8 cellular contexts compared by ENCODE assay signal in genomic region chr9:83920942-83921707, GRCh38. TPM values are rescaled to one million over a fixed set of nuclear protein-coding genes. Genes with fewer than 3 reads are reported as not detected.
DNase-seq lines count a peak whose midpoint lies in the region; ATAC-seq and FAIRE-seq lines count a peak whose summit lies in the region.

A gene with protein sequence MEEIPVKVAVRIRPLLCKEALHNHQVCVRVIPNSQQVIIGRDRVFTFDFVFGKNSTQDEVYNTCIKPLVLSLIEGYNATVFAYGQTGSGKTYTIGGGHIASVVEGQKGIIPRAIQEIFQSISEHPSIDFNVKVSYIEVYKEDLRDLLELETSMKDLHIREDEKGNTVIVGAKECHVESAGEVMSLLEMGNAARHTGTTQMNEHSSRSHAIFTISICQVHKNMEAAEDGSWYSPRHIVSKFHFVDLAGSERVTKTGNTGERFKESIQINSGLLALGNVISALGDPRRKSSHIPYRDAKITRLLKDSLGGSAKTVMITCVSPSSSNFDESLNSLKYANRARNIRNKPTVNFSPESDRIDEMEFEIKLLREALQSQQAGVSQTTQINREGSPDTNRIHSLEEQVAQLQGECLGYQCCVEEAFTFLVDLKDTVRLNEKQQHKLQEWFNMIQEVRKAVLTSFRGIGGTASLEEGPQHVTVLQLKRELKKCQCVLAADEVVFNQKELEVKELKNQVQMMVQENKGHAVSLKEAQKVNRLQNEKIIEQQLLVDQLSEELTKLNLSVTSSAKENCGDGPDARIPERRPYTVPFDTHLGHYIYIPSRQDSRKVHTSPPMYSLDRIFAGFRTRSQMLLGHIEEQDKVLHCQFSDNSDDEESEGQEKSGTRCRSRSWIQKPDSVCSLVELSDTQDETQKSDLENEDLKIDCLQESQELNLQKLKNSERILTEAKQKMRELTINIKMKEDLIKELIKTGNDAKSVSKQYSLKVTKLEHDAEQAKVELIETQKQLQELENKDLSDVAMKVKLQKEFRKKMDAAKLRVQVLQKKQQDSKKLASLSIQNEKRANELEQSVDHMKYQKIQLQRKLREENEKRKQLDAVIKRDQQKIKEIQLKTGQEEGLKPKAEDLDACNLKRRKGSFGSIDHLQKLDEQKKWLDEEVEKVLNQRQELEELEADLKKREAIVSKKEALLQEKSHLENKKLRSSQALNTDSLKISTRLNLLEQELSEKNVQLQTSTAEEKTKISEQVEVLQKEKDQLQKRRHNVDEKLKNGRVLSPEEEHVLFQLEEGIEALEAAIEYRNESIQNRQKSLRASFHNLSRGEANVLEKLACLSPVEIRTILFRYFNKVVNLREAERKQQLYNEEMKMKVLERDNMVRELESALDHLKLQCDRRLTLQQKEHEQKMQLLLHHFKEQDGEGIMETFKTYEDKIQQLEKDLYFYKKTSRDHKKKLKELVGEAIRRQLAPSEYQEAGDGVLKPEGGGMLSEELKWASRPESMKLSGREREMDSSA (N-terminal part only) (minus strand): TSS chr9:83921432. CDS start chr9:83915591, 5,841 bp downstream.

- peak; percentile 90 for ATAC-seq in GM21367 (IDR thresholded peaks at IDR 0.05; ENCODE audit: unreplicated experiment)
- ATAC-seq in effector memory CD8-positive, alpha-beta T cell (replicated peaks): peak; percentile 82

- peak; percentile 88 for DNase-seq in Caki2 (ENCODE audit: low read depth)
- peak; percentile 88 for DNase-seq in HTR-8/SVneo (ENCODE audit: insufficient read length, low spot score)
- DNase-seq in NOMO-1 (lab: John Stamatoyannopoulos, UW; ENCODE audit: unreplicated experiment in 2 of 2): peak; percentile 61 to 77
- DNase-seq in activated CD8-positive, alpha-beta memory T cell treated with anti-CD3 and anti-CD28 coated beads for 48 hours (ENCODE audit: low read depth in 2 of 3, low spot score in 2 of 3): peak; percentile 92 to 97 (median 96)
- peak; percentile 95 to 97 (median 96) for DNase-seq in effector memory CD8-positive, alpha-beta T cell
- peak; percentile 98 for DNase-seq in mesenchymal stem cell
- DNase-seq in stimulated activated CD8-positive, alpha-beta memory T cell treated with anti-CD3 and anti-CD28 coated beads, Interleukin-12 subunit alpha, Interleukin-12 subunit beta, amount 100 ng/mL, for 24 hours (ENCODE audit: extremely low read depth): peak; percentile 95

- peak within 1 kb of the TSS; percentile 62 for H3K4me2 ChIP-seq in mesenchymal stem cell (ENCODE audit: low read length, poor library complexity, severe bottlenecking)

- peak within 1 kb of the TSS; percentile 78 to 88 for H3K4me3 ChIP-seq in mesenchymal stem cell (ENCODE audit: insufficient read depth in 1 of 2, low read depth in 1 of 2, low read length in 2 of 2)

- H3K27me3 Mint-ChIP-seq in effector memory CD8-positive, alpha-beta T cell: no peaks in the 10 kb centered on the region

- FAIRE-seq in HTR-8/SVneo (lab: Jason Lieb, UNC): no peak

- peaks cover 3% of the 10 kb centered on the region for H3K79me1 ChIP-seq in mesenchymal stem cell (replicated peaks; ENCODE audit: low read length, poor library complexity, severe bottlenecking)

- H3K4me1 ChIP-seq in mesenchymal stem cell (ENCODE audit: control insufficient read depth, insufficient read depth, low read depth, low read length): peaks cover 2% of the 10 kb centered on the region

- H3K9ac ChIP-seq in mesenchymal stem cell (ENCODE audit: low read length): peak within 1 kb of the TSS; percentile 91

- peaks cover 13% of the 10 kb centered on the region for H3K36me3 Mint-ChIP-seq in effector memory CD8-positive, alpha-beta T cell (ENCODE audit: insufficient read depth)

- no peak within 1 kb of the TSS for H3K23ac ChIP-seq in mesenchymal stem cell (ENCODE audit: low read length in 2 of 2)

- H3K4me1 Mint-ChIP-seq in effector memory CD8-positive, alpha-beta T cell (ENCODE audit: low read depth in 2 of 2): peaks cover 4 to 20% of the 10 kb centered on the region in 2 donors

- H3K27ac ChIP-seq in mesenchymal stem cell (ENCODE audit: low read length, poor library complexity, severe bottlenecking): peak within 1 kb of the TSS; percentile 67

- no peak within 1 kb of the TSS for H2BK15ac ChIP-seq in mesenchymal stem cell (ENCODE audit: low read depth, poor library complexity, severe bottlenecking)

- H4K8ac ChIP-seq in mesenchymal stem cell (ENCODE audit: low read length): peak within 1 kb of the TSS; percentile 72

- H3K9me3 Mint-ChIP-seq in effector memory CD8-positive, alpha-beta T cell: no peaks in the 10 kb centered on the region

- peaks cover 0 to 3% of the 10 kb centered on the region in 2 experiments for H3K36me3 ChIP-seq in mesenchymal stem cell (ENCODE audit: control insufficient read depth in 1 of 2, insufficient read depth in 2 of 2, low read depth in 1 of 2, low read length in 2 of 2)

- H3K4ac ChIP-seq in mesenchymal stem cell (ENCODE audit: low read depth in 1 of 2, low read length in 2 of 2): peak within 1 kb of the TSS in 1 of 2 experiments; percentile 49

- H2AFZ ChIP-seq in mesenchymal stem cell (ENCODE audit: low read depth, low read length): peak within 1 kb of the TSS; percentile 46

- WGBS in mesenchymal stem cell: under 1% methylated on average over 66 of the region's 91 CpGs

- H2BK120ac ChIP-seq in mesenchymal stem cell (ENCODE audit: low read depth, low read length): peak within 1 kb of the TSS; percentile 73

- no peaks in the 10 kb centered on the region for H3K9me3 ChIP-seq in mesenchymal stem cell (ENCODE audit: control insufficient read depth, low read length)

- H4K91ac ChIP-seq in mesenchymal stem cell (ENCODE audit: low read length): peak within 1 kb of the TSS; percentile 15

- peak within 1 kb of the TSS; percentile 97 for H3K27ac Mint-ChIP-seq in effector memory CD8-positive, alpha-beta T cell

- H2BK5ac ChIP-seq in mesenchymal stem cell (ENCODE audit: low read depth, low read length, poor library complexity, severe bottlenecking): peak within 1 kb of the TSS; percentile 19

- H3K18ac ChIP-seq in mesenchymal stem cell (ENCODE audit: low read depth in 1 of 2, low read length in 2 of 2): peak within 1 kb of the TSS; percentile 85 to 91

- no peak within 1 kb of the TSS for H3K14ac ChIP-seq in mesenchymal stem cell (ENCODE audit: low read length in 2 of 2)

- H3K27me3 ChIP-seq in mesenchymal stem cell (ENCODE audit: control insufficient read depth in 1 of 2, insufficient read depth in 1 of 2, low read length in 2 of 2): no peaks in the 10 kb centered on the region

- peak within 1 kb of the TSS; percentile 86 to 89 for H3K4me3 Mint-ChIP-seq in effector memory CD8-positive, alpha-beta T cell

- H2AK5ac ChIP-seq in mesenchymal stem cell (ENCODE audit: low read length, severe bottlenecking): no peak within 1 kb of the TSS

- H2BK12ac ChIP-seq in mesenchymal stem cell (ENCODE audit: low read length in 2 of 2): no peak within 1 kb of the TSS

- in situ Hi-C loops in Caki2 (cut with HindIII; ENCODE audit: low pct_unique_long_range_greater_than_20kb, low sequenced_read_pairs): no loop called here

RNA-seq across cellular contexts. Expression of the gene that starts here (rescaled TPM):
- 0.67 and 4.8 TPM in 2 replicates for total RNA-seq in Caki2 (2014; rRNA removed; shearing (Covaris generic); ENCODE audit: low replicate concordance)
- 1.2 TPM for polyA plus RNA-seq in mesenchymal stem cell (2013, experiment 1 of 2)
- 1.1 TPM for polyA plus RNA-seq in mesenchymal stem cell (2013, experiment 2 of 2)

Comparison
In these comparisons a context has a peak if more than half of its experiments do, and no peak if none do; other contexts are left out.
1. Peak in every context shown above with its lines: DNase-seq, ATAC-seq, H3K4me3 ChIP-seq and H3K27ac ChIP-seq.